Comparison of ENCODE assay signal across 8 cellular contexts in the genomic region with DNA sequence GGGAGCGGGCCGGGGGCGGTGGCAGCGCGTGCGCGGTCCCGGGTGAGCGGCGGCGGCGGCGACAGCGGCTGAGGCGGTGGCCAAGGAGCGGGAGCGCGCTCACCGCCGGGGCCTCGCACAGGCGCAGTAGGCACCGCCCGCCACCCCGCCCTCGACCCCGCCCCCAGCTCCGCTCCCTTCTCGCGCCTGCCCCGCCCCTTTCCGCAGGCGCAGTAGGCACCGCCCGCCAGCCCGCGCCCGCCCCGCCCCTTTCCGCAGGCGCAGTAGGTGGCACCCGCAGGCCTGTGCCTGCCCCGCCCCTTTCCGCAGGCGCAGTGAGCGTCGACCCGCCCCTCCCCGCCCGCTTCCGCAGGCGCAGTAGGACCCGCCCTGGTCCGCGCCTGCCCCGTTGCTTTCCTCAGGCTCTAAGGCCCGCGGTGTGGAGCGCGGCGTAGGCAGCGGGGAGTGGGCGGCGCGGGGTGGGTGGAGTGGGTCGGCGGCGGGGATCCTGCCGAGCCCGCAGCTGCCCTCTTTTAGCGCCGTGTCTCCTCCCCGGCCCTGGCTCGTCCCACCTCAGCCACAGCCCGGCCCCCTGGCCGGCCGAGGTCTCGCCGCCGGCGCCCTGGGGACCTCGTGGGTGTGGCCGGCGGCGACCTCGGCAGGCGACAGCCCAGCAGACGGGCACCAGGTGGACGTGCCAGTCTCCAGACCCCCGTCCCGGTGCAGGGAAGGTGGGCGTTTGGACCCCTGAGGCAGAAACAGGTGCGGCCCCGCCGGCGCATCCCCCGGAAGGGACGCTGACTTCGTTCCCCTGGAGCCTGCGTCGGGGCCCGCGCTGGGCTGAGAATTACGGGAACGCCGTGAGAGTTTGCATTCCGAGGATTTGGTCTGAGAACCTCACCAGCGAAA. TPM values are rescaled to one million over a fixed set of nuclear protein-coding genes. Genes with fewer than 3 reads are reported as not detected.
DNase-seq lines count a peak whose midpoint lies in the region; ATAC-seq and TF ChIP-seq lines count a peak whose summit lies in the region.

Gene CAMSAP1, minus strand, starts transcription at position 101 of the 888 bp plus-strand sequence. CDS start 387 bp downstream, outside the sequence.

- intact Hi-C loops in left ventricle myocardium superior (cut with micrococcal nuclease) (no loop called here), psoas muscle (cut with DNase I) (loop anchor here (2.0 to 5.0 kb wide), 2 partner anchors 49 to 55 kb away; partner anchors contain the start of gene UBAC1 (in 1 of the 2))

- peaks cover 48% of the 10 kb centered on the region for H3K4me1 ChIP-seq in psoas muscle

- H3K27ac ChIP-seq in angular gyrus (ENCODE audit: low read depth, low read length): peak within 1 kb of the TSS; percentile 71
- H3K27ac ChIP-seq in psoas muscle: peak within 1 kb of the TSS; percentile 94

- H3K4me3 ChIP-seq in psoas muscle: peak within 1 kb of the TSS; percentile 81

- peak; percentile 84 for ATAC-seq in GM18498 (IDR thresholded peaks at IDR 0.05; ENCODE audit: unreplicated experiment)
- peak; percentile 69 for ATAC-seq in HG02884 (IDR thresholded peaks at IDR 0.05; ENCODE audit: unreplicated experiment)
- ATAC-seq in left ventricle myocardium superior: peak; percentile 98
- peak; percentile 88 to 92 (median 90) for ATAC-seq in psoas muscle

- TF ChIP-seq CTCF in psoas muscle (IDR thresholded peaks at IDR 0.05): no peak

- H3K36me3 ChIP-seq in psoas muscle (ENCODE audit: insufficient read depth in 1 of 2, low read depth in 1 of 2): peaks cover 0 to 25% of the 10 kb centered on the region in 2 donors

- DNase-seq in NCI-H187 (lab: John Stamatoyannopoulos, UW): peak; percentile 65 to 67
- peak; percentile 88 to 94 (median 92) for DNase-seq in T-helper 2 cell
- DNase-seq in left ventricle myocardium superior: peak; percentile 96
- peak; percentile 93 to 97 for DNase-seq in psoas muscle
- DNase-seq in ureter (ENCODE audit: low spot score): peak; percentile 94

- no peaks in the 10 kb centered on the region for H3K9me3 ChIP-seq in psoas muscle

- H3K27me3 ChIP-seq in psoas muscle (ENCODE audit: insufficient read depth in 3 of 3, low read length in 2 of 3): no peaks in the 10 kb centered on the region

- WGBS in psoas muscle, 3 donors: 0 to 1% (median 1%) methylated on average over 49 to 108 of the region's 108 CpGs

RNA-seq across cellular contexts. Expression of gene CAMSAP1, which starts in this region (rescaled TPM):
- total RNA-seq in left ventricle myocardium superior: 20.4 TPM
- 10 to 100 TPM; 38.0 to 48.5 (median 43.4) TPM for total RNA-seq in psoas muscle
- polyA plus RNA-seq in psoas muscle: 10 to 100 TPM; 21.3 to 51.5 (median 24.1) TPM
- 35.8 TPM for total RNA-seq in ureter

Comparison
In these comparisons a context has a peak if more than half of its experiments do, and no peak if none do; other contexts are left out.
1. Peak in every context shown above with its lines: DNase-seq, ATAC-seq, H3K4me3 ChIP-seq and H3K27ac ChIP-seq.